In the genomic region with DNA sequence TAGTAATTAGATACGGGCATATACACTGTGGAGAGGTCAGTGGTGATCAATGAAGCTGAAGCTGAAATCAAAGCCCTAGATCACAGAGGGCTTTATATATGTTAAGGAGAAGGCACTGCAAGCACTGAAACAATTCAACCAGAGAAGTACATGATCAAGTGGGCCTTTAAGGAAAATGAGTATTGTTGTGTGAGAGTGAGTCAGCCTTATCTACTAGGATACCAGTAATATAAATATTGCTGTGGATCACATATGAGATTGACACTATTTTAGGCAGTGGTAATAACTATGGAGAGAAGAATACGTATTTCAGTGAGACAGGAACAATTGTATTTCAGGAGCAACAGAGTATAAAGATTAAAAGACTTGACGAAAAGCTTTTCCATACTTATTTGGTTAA, we compare ENCODE assay signal across 20 cellular contexts.
"Had no signal": no experiment of that assay in that cellular context is flagged by ENCODE, and none has a peak within 500 bp of the region (broad histone marks: within the 10 kb centered on the region; RNA-seq: fewer than 3 reads in every experiment).

No MANE protein-coding gene starts in this region.

- H3K36me3 ChIP-seq: left lung, pancreas, transverse colon had no signal

- H3K9me3 ChIP-seq: left lung, mucosa of descending colon, pancreas, transverse colon had no signal

- H3K27me3 ChIP-seq: left lung, pancreas, transverse colon had no signal

- DNase-seq: activated B cell treated with CpG ODN at 0.5 μM for 24 hours; activated CD4-positive, alpha-beta T cell treated with anti-CD3 and anti-CD28 coated beads for 48 hours; activated CD8-positive, alpha-beta memory T cell treated with anti-CD3 and anti-CD28 coated beads, Interleukin-2, amount 50 U/mL, for 4 hours; activated CD8-positive, alpha-beta T cell treated with anti-CD3 and anti-CD28 coated beads, Interleukin-2, amount 10 ng/mL, durations not matched to agents 7 days and 5 days; activated effector memory CD4-positive, alpha-beta T cell treated with anti-CD3 and anti-CD28 coated beads, Interleukin-2, amount 50 U/mL, for 16 hours; activated T-cell treated with anti-CD3 and anti-CD28 coated beads, Interleukin-2, amount 50 U/mL, for 48 hours; amniotic stem cell; cerebellar nuclear complex; effector memory CD8-positive, alpha-beta T cell; hippocampal formation; kidney; left lung; mammary epithelial cell; mucosa of descending colon; naive thymus-derived CD4-positive, alpha-beta T cell; pancreas; stimulated activated CD4-positive, alpha-beta T cell treated with anti-CD3 and anti-CD28 coated beads, Interleukin-2, amount 100 ng/mL, for 48 hours; stimulated activated naive B cell treated with anti-CD40 and anti-IgM and Interleukin-4, amounts not matched to agents 10 μg/mL and 1 μg/mL and 100 μg/mL, for 72 hours; transverse colon had no signal

- H3K4me1 ChIP-seq: left lung, pancreas, transverse colon had no signal

- H3K27ac ChIP-seq: left lung, pancreas, transverse colon had no signal

- ATAC-seq: activated CD8-positive, alpha-beta T cell treated with anti-CD3 and anti-CD28 coated beads, Interleukin-2, amount 10 ng/mL, durations not matched to agents 7 days and 5 days; effector memory CD8-positive, alpha-beta T cell; left lung; mucosa of descending colon; naive thymus-derived CD4-positive, alpha-beta T cell; pancreas; stimulated activated naive B cell treated with anti-CD40 and anti-IgM and Interleukin-4, amounts not matched to agents 10 μg/mL and 1 μg/mL and 100 μg/mL, for 72 hours had no signal

- FAIRE-seq: kidney, pancreas, TTC549 had no signal

- H3K4me3 ChIP-seq: left lung, mucosa of descending colon, pancreas, transverse colon had no signal
